Comparison of ENCODE assay signal across 11 cellular contexts in genomic region chr1:246961939-246962373, GRCh38. TPM values are rescaled to one million over a fixed set of nuclear protein-coding genes. Genes with fewer than 3 reads are reported as not detected.
DNase-seq lines count a peak whose midpoint lies in the region; ATAC-seq and TF ChIP-seq lines count a peak whose summit lies in the region.
"Had no signal": no experiment of that assay in that cellular context is flagged by ENCODE, and none has a peak within 500 bp of the region (broad histone marks: within the 10 kb centered on the region; RNA-seq: fewer than 3 reads in every experiment).

No MANE protein-coding gene starts in this region.

- H3K4me3 Mint-ChIP-seq in osteocyte (ENCODE audit: unreplicated experiment) = no peak overlapping the region
- H3K4me3 Mint-ChIP-seq: neural crest cell had no signal

- H3K27ac ChIP-seq in lung (ENCODE audit: low read depth in 1 of 2, low read length in 1 of 2) = peak overlapping the region in 1 of 2 donors; percentile 77

- H3K4me1 ChIP-seq in lung (ENCODE audit: control insufficient read depth in 2 of 2, insufficient read depth in 2 of 2, low read length in 2 of 2) (no peaks in the 10 kb centered on the region), BE2C (no peaks in the 10 kb centered on the region)

- TF ChIP-seq CTCF in lung (IDR thresholded peaks at IDR 0.05; ENCODE audit: control extremely low read depth, extremely low read depth) (no peak), BE2C (IDR thresholded peaks at IDR 0.05; ENCODE audit: low read depth, low read length) (no peak), osteocyte (IDR thresholded peaks at IDR 0.05) (no peak)

- 35 to 54% methylated on average over 6 of the region's 6 CpGs for WGBS in lung, 2 donors

- H3K9me3 ChIP-seq in lung (ENCODE audit: control insufficient read depth in 2 of 2, insufficient read depth in 1 of 2, low read length in 1 of 2) (peaks cover 0 to 3% of the 10 kb centered on the region in 2 donors), MG63 (no peaks in the 10 kb centered on the region), BE2C (no peaks in the 10 kb centered on the region)

- H3K36me3 ChIP-seq in lung (ENCODE audit: control insufficient read depth in 2 of 2, insufficient read depth in 2 of 2, low read length in 2 of 2) = no peaks in the 10 kb centered on the region
- H3K36me3 ChIP-seq in MG63 = peaks cover 14% of the 10 kb centered on the region
- peaks cover 13% of the 10 kb centered on the region for H3K36me3 ChIP-seq in BE2C

- no peaks in the 10 kb centered on the region for H3K9me3 Mint-ChIP-seq in osteocyte (ENCODE audit: unreplicated experiment)

- H3K27me3 ChIP-seq in lung (ENCODE audit: control insufficient read depth, insufficient read depth) (no peaks in the 10 kb centered on the region), MG63 (no peaks in the 10 kb centered on the region), BE2C (no peaks in the 10 kb centered on the region)

- no peaks in the 10 kb centered on the region for H3K27me3 Mint-ChIP-seq in osteocyte (ENCODE audit: unreplicated experiment)

- H3K4me1 Mint-ChIP-seq in osteocyte (ENCODE audit: unreplicated experiment) = no peaks in the 10 kb centered on the region
- H3K4me1 Mint-ChIP-seq: neural crest cell had no signal

- H3K4me3 ChIP-seq in lung (no peak overlapping the region), MG63 (no peak overlapping the region), BE2C (ENCODE audit: low read depth, low read length) (no peak overlapping the region)

- H3K27ac Mint-ChIP-seq in osteocyte (ENCODE audit: unreplicated experiment) = no peak overlapping the region

- H3K36me3 Mint-ChIP-seq in osteocyte (ENCODE audit: unreplicated experiment) = peaks cover 8% of the 10 kb centered on the region

- ATAC-seq in HG03432 (IDR thresholded peaks at IDR 0.05; ENCODE audit: unreplicated experiment) (peak; percentile 24), lung (ENCODE audit: insufficient read depth, low FRiP score) (peak; percentile 44), HG03342 (IDR thresholded peaks at IDR 0.05; ENCODE audit: unreplicated experiment) (no peak)

- DNase-seq in Ammon's horn (ENCODE audit: low spot score) = peak; percentile 23
- DNase-seq in amniotic epithelial cell (ENCODE audit: low read depth) = peak; percentile 63
- DNase-seq in lung (ENCODE audit: low spot score) = peak; percentile 38
- no peak for DNase-seq in MG63
- DNase-seq in BE2C = no peak
- no peak for DNase-seq in osteocyte (ENCODE audit: extremely low spot score, unreplicated experiment)
- DNase-seq: central memory CD4-positive, alpha-beta T cell; NCI-H446 had no signal

RNA-seq across cellular contexts. Expression of gene AHCTF1, which starts 30.2 kb away (rescaled TPM):
- total RNA-seq in lung = 10 to 100 TPM; 31.1 to 44.3 TPM
- 10 to 100 TPM in 1 of 2 donors, 1 to 10 TPM in 1; 7.9 to 13.3 TPM for polyA plus RNA-seq in lung
- total RNA-seq in MG63 (2014; rRNA removed; shearing (Covaris generic); ENCODE audit: low replicate concordance) = 25.9 and 38.6 TPM in 2 replicates
- 36.6 TPM for polyA plus RNA-seq in BE2C (2012; ENCODE audit: insufficient read depth, insufficient read length, low read depth)
- 29.9 and 30.4 TPM in 2 replicates for total RNA-seq in osteocyte

RNA-seq across cellular contexts. Expression of gene ZNF695, which starts 45.9 kb away (rescaled TPM):
- total RNA-seq in lung (1 to 10 TPM in 1 of 2 donors, under 1 TPM in 1; 0.61 to 1.4 TPM), osteocyte (1.5 and 1.9 TPM in 2 replicates)
- polyA plus RNA-seq in lung = under 1 TPM in 1 of 2 donors, not detected in 1; 0.23 TPM
- total RNA-seq in MG63 (2014; rRNA removed; shearing (Covaris generic); ENCODE audit: low replicate concordance) = 6.1 and 9.0 TPM in 2 replicates
- polyA plus RNA-seq in BE2C (2012; ENCODE audit: insufficient read depth, insufficient read length, low read depth) = 1.3 TPM

Comparison
In these comparisons a context has a peak if more than half of its experiments do, and no peak if none do; other contexts are left out.
1. DNase-seq: peak in Ammon's horn (single experiment), amniotic epithelial cell (single experiment) and lung (single experiment); none in MG63 (single experiment), BE2C (single experiment) and osteocyte (single experiment).